ENCODE assay signal across 19 cellular contexts in genomic region chr7:158102897-158103296, GRCh38.
DNase-seq lines count a peak whose midpoint lies in the region; ATAC-seq and TF ChIP-seq lines count a peak whose summit lies in the region.
"Had no signal": no experiment of that assay in that cellular context is flagged by ENCODE, and none has a peak within 500 bp of the region (broad histone marks: within the 10 kb centered on the region; RNA-seq: fewer than 3 reads in every experiment).

No MANE protein-coding gene starts in this region.

- H3K27me3 ChIP-seq in left ventricle myocardium inferior (ENCODE audit: low read depth): peaks cover 35% of the 10 kb centered on the region
- H3K27me3 ChIP-seq: MG63 had no signal

- TF ChIP-seq CTCF in left ventricle myocardium inferior (IDR thresholded peaks at IDR 0.05; ENCODE audit: borderline replicate concordance): no peak

- no peaks in the 10 kb centered on the region for H3K4me1 ChIP-seq in left ventricle myocardium inferior

- H3K36me3 ChIP-seq in left ventricle myocardium inferior: no peaks in the 10 kb centered on the region
- H3K36me3 ChIP-seq: MG63 had no signal

- H3K27ac ChIP-seq in left ventricle myocardium inferior (replicated peaks): no peak overlapping the region

- ATAC-seq in Right ventricle myocardium superior (ENCODE audit: poor library complexity) (no peak), left lobe of liver (no peak), sciatic nerve (no peak)
- ATAC-seq: PC-3, Right ventricle myocardium inferior had no signal

- no peak overlapping the region for H3K4me3 ChIP-seq in left ventricle myocardium inferior
- H3K4me3 ChIP-seq: MG63 had no signal

- no peaks in the 10 kb centered on the region for H3K9me3 ChIP-seq in left ventricle myocardium inferior (replicated peaks)
- H3K9me3 ChIP-seq: MG63 had no signal

- DNase-seq in Right ventricle myocardium superior (peak; percentile 24), left ventricle myocardium inferior (no peak), left lobe of liver (ENCODE audit: low spot score) (peak; percentile 24), sciatic nerve (ENCODE audit: low spot score) (peak; percentile 18), ureter (ENCODE audit: low spot score) (peak; percentile 7), NOMO-1 treated with DMSO at 0.1 percent for 48 hours (lab: John Stamatoyannopoulos, UW; ENCODE audit: unreplicated experiment) (no peak), COLO668 (lab: John Stamatoyannopoulos, UW; ENCODE audit: unreplicated experiment) (no peak)
- DNase-seq: DMS153, DND-41, IMR-90, KG1, MG63, NCI-H1105 treated with DMSO at 0.1 percent for 48 hours, NCI-H2029, NCI-H446, NCI-H524 treated with DMSO at 0.1 percent for 48 hours, NCI-H774, PC-3 had no signal

- intact Hi-C loops in Right ventricle myocardium superior (cut with DNase I): no loop called here
- intact Hi-C loops in left ventricle myocardium inferior (cut with micrococcal nuclease): no loop called here
- intact Hi-C loops in sciatic nerve (cut with DNase I): no loop called here

Comparison
In these comparisons a context has a peak if more than half of its experiments do, and no peak if none do; other contexts are left out.
1. DNase-seq: peak in Right ventricle myocardium superior (single experiment), left lobe of liver (single experiment), sciatic nerve (single experiment) and ureter (single experiment); none in left ventricle myocardium inferior (single experiment), NOMO-1 treated with DMSO at 0.1 percent for 48 hours (single experiment) and COLO668 (single experiment).